In genomic region chr5:154758501-154758900, GRCh38 we compare ENCODE assay signal across 8 cellular contexts. TPM values are rescaled to one million over a fixed set of nuclear protein-coding genes. Genes with fewer than 3 reads are reported as not detected.
DNase-seq lines count a peak whose midpoint lies in the region; ATAC-seq lines count a peak whose summit lies in the region.

No MANE protein-coding gene starts in this region.

- DNase-seq in GM04503 (ENCODE audit: low read depth) (peak; percentile 27), RPMI7951 (ENCODE audit: low read depth) (peak; percentile 8), SKM-1 treated with dmso at 0.1 percent for 144 hours (lab: John Stamatoyannopoulos, UW; ENCODE audit: unreplicated experiment) (no peak), cerebellar cortex (ENCODE audit: low spot score) (no peak)

- WGBS in esophagus, 2 donors = 18 to 30% methylated on average over 5 of the region's 5 CpGs

- peak overlapping the region in 1 of 2 donors; percentile 78 for H3K4me3 ChIP-seq in esophagus (ENCODE audit: low read depth in 1 of 2, low read length in 2 of 2)
- H3K4me3 ChIP-seq in rectal smooth muscle tissue (ENCODE audit: low read length) = peak overlapping the region; percentile 17

- H3K9ac ChIP-seq in rectal smooth muscle tissue (ENCODE audit: low read length) = no peak overlapping the region

- H3K4me1 ChIP-seq in esophagus (ENCODE audit: control insufficient read depth in 2 of 2, insufficient read depth in 2 of 2, low read length in 1 of 2) (peaks cover 2 to 11% of the 10 kb centered on the region in 2 donors), rectal smooth muscle tissue (ENCODE audit: control insufficient read depth, insufficient read depth, low read length) (peaks cover 20% of the 10 kb centered on the region)

- ATAC-seq in GM18517 (IDR thresholded peaks at IDR 0.05; ENCODE audit: unreplicated experiment) = no peak
- ATAC-seq in GM21723 (IDR thresholded peaks at IDR 0.05; ENCODE audit: unreplicated experiment) = no peak

- H3K27me3 ChIP-seq in esophagus (ENCODE audit: control insufficient read depth in 1 of 2, insufficient read depth in 2 of 2, low read length in 2 of 2) (no peaks in the 10 kb centered on the region), rectal smooth muscle tissue (ENCODE audit: control insufficient read depth, insufficient read depth, low read length) (no peaks in the 10 kb centered on the region)

- H3K36me3 ChIP-seq in esophagus (ENCODE audit: control insufficient read depth in 2 of 2, insufficient read depth in 2 of 2, low read length in 1 of 2) (no peaks in the 10 kb centered on the region), rectal smooth muscle tissue (ENCODE audit: control insufficient read depth, insufficient read depth, low read length) (no peaks in the 10 kb centered on the region)

- H3K27ac ChIP-seq in esophagus (ENCODE audit: low read depth in 2 of 2, low read length in 1 of 2) (peak overlapping the region; percentile 10 to 24), rectal smooth muscle tissue (ENCODE audit: low read depth, low read length) (no peak overlapping the region)

- no peaks in the 10 kb centered on the region for H3K9me3 ChIP-seq in esophagus (ENCODE audit: control insufficient read depth in 2 of 2, insufficient read depth in 1 of 2, low read depth in 1 of 2, low read length in 1 of 2)

RNA-seq across cellular contexts. Expression of gene LARP1, which starts 3.3 kb away (rescaled TPM):
- total RNA-seq in RPMI7951 (2014; rRNA removed; shearing (Covaris generic)) = 32.4 and 33.5 TPM in 2 replicates
- 10 to 100 TPM; 29.1 to 31.0 TPM for polyA plus RNA-seq in esophagus

Comparison
In these comparisons a context has a peak if more than half of its experiments do, and no peak if none do; other contexts are left out.
1. DNase-seq: peak in GM04503 (single experiment) and RPMI7951 (single experiment); none in SKM-1 treated with dmso at 0.1 percent for 144 hours (single experiment) and cerebellar cortex (single experiment).